Comparison of ENCODE assay signal across 8 cellular contexts in the genomic region with DNA sequence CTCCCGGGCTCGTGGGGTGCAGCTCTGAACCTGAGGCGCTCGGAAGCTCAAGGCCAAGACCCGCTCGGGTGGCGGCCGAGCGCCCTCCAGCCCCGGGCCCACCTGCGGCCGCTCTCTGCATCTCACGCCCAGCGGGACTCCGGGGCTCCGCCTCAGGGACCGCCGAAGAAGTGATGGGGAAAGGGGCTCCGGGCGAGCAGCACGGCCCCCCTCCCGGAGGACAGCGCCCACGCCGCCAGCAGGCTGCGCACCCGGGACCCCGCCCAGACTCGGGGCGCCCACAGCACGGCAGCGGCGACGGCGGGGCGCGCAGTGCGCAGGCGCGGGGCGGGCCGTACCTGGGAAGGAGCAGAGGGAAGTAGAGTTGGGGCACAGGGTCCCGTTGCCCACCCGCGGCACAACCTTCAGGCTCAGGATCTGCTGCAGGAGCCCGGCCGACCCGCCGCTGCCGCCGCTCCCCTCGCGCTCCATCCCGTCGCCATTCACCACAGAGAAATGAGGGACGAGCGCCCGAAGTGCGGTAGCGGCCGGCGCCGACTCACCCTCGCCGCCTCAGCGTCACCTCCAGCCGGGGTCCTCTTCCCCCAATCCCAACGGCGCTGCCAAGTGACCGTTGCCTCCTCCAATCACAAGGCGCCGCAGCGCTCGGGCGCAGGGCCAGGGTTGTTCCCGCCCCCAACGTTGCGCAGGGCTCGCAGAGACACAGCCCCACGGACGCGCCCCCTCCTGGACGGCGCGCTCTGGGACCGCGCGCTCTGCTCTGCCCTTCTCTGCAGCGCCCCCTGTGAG. TPM values are rescaled to one million over a fixed set of nuclear protein-coding genes. Genes with fewer than 3 reads are reported as not detected.
DNase-seq lines count a peak whose midpoint lies in the region; ATAC-seq, FAIRE-seq and TF ChIP-seq lines count a peak whose summit lies in the region.

A gene with protein sequence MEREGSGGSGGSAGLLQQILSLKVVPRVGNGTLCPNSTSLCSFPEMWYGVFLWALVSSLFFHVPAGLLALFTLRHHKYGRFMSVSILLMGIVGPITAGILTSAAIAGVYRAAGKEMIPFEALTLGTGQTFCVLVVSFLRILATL (minus strand): TSS at position 560 of the 789 bp plus-strand sequence. CDS start 89 bp downstream, at position 471.

- ATAC-seq in HG02840 (IDR thresholded peaks at IDR 0.05; ENCODE audit: low FRiP score, unreplicated experiment) = peak; percentile 95

- H3K4me3 ChIP-seq in adipocyte (ENCODE audit: low read length) (peak within 1 kb of the TSS; percentile 92), cardiac muscle cell (peak within 1 kb of the TSS; percentile 91), trophoblast cell (ENCODE audit: low read depth, low read length) (peak within 1 kb of the TSS; percentile 99), transverse colon (peak within 1 kb of the TSS; percentile 75 to 99 (median 84))

- H3K27ac ChIP-seq in cardiac muscle cell (peak within 1 kb of the TSS; percentile 88), trophoblast cell (ENCODE audit: low read depth, low read length) (peak within 1 kb of the TSS; percentile 88), transverse colon (peak within 1 kb of the TSS; percentile 91 to 97 (median 96))

- H3K4me1 ChIP-seq in adipocyte (ENCODE audit: control insufficient read depth, insufficient read depth, low read length) (no peaks in the 10 kb centered on the region), cardiac muscle cell (ENCODE audit: low read depth) (peaks cover 4% of the 10 kb centered on the region), trophoblast cell (ENCODE audit: control insufficient read depth in 1 of 2, insufficient read depth in 2 of 2, low read length in 2 of 2) (peaks cover 0 to 2% of the 10 kb centered on the region in 2 experiments), transverse colon (peaks cover 9 to 39% (median 35%) of the 10 kb centered on the region in 4 donors)

- no peak within 1 kb of the TSS for H3K23ac ChIP-seq in trophoblast cell (ENCODE audit: low read length)

- DNase-seq in GM12891 (ENCODE audit: insufficient read length, low spot score) = peak; percentile 94
- DNase-seq in NCI-H1436 (lab: John Stamatoyannopoulos, UW) = peak; percentile 97
- DNase-seq in T follicular helper cell (ENCODE audit: low read depth) = peak; percentile 97
- peak; percentile 100 for DNase-seq in adipocyte (ENCODE audit: low read depth)
- DNase-seq in cardiac muscle cell (ENCODE audit: low read depth in 1 of 2, low spot score in 1 of 2) = peak; percentile 99
- peak; percentile 99 to 100 for DNase-seq in trophoblast cell
- DNase-seq in transverse colon = peak; percentile 100

- H3K9ac ChIP-seq in adipocyte (ENCODE audit: low read length) = peak within 1 kb of the TSS; percentile 94
- peak within 1 kb of the TSS; percentile 97 for H3K9ac ChIP-seq in trophoblast cell (ENCODE audit: low read length)

- no peak within 1 kb of the TSS for H2AK5ac ChIP-seq in trophoblast cell (ENCODE audit: low read length)

- peak within 1 kb of the TSS; percentile 99 for H3K4me2 ChIP-seq in trophoblast cell (ENCODE audit: low read length)

- H4K12ac ChIP-seq in trophoblast cell (ENCODE audit: low read depth, low read length) = peak within 1 kb of the TSS; percentile 79

- intact Hi-C loops in transverse colon (cut with DNase I; ENCODE audit: low total_unique reads) = no loop called here

- H3K14ac ChIP-seq in trophoblast cell (ENCODE audit: low read length) = peak within 1 kb of the TSS; percentile 54

- no peak for TF ChIP-seq EP300 in transverse colon (IDR thresholded peaks at IDR 0.05; ENCODE audit: low read depth)

- peak within 1 kb of the TSS; percentile 82 for H4K91ac ChIP-seq in trophoblast cell (ENCODE audit: low read depth, low read length)

- in situ Hi-C loops in transverse colon (cut with MboI; ENCODE audit: low pct_ligation_motif_present in 1 of 4, low pct_unique_long_range_greater_than_20kb in 1 of 4, low sequenced_read_pairs in 3 of 4) = loop anchor here in 2 of 4 donors (25.0 kb wide), 1 partner anchor 173 kb away; the partner anchor contains the start of genes KARS1 (in 2 of the 2) and TERF2IP (in 2 of the 2)

- H2BK5ac ChIP-seq in trophoblast cell (ENCODE audit: low read depth, low read length, poor library complexity) = peak within 1 kb of the TSS; percentile 79

- FAIRE-seq in GM12891 (lab: Jason Lieb, UNC) = peak; percentile 99

- peak; percentile 100 for TF ChIP-seq CTCF in cardiac muscle cell (IDR thresholded peaks at IDR 0.05; ENCODE audit: low read depth, low read length)
- peak; percentile 100 for TF ChIP-seq CTCF in transverse colon (IDR thresholded peaks at IDR 0.05)

- H3K18ac ChIP-seq in trophoblast cell (ENCODE audit: low read length) = peak within 1 kb of the TSS; percentile 88

- H3K9me3 ChIP-seq in adipocyte (ENCODE audit: control insufficient read depth, low read length) (no peaks in the 10 kb centered on the region), cardiac muscle cell (ENCODE audit: low read depth) (no peaks in the 10 kb centered on the region), trophoblast cell (ENCODE audit: insufficient read depth, low read depth, low read length) (no peaks in the 10 kb centered on the region), transverse colon (no peaks in the 10 kb centered on the region)

- H3K27me3 ChIP-seq in adipocyte (replicated peaks; ENCODE audit: control insufficient read depth, insufficient read depth, low read length) (no peaks in the 10 kb centered on the region), cardiac muscle cell (no peaks in the 10 kb centered on the region), trophoblast cell (ENCODE audit: insufficient read depth, low read length) (no peaks in the 10 kb centered on the region), transverse colon (no peaks in the 10 kb centered on the region)

- peak within 1 kb of the TSS; percentile 96 for H4K8ac ChIP-seq in trophoblast cell (ENCODE audit: low read depth, low read length)

- TF ChIP-seq POLR2A in GM12891 (IDR thresholded peaks at IDR 0.05; ENCODE audit: low read depth, low read length) = peak; percentile 93
- TF ChIP-seq POLR2A in transverse colon (IDR thresholded peaks at IDR 0.05) = peak; percentile 98

- peak within 1 kb of the TSS; percentile 62 for H2BK120ac ChIP-seq in trophoblast cell (ENCODE audit: insufficient read depth, low read length, poor library complexity)

- no CpG with 5 or more reads among the region's 89 CpGs for WGBS in trophoblast cell (ENCODE audit: extremely low coverage, insufficient coverage, insufficient read length)
- 0 to 1% methylated on average over 1 to 78 of the region's 89 CpGs for WGBS in transverse colon (ENCODE audit: low coverage in 1 of 2), 2 donors

- peaks cover 6% of the 10 kb centered on the region for H3K79me1 ChIP-seq in trophoblast cell (ENCODE audit: low read length)

- H2AFZ ChIP-seq in trophoblast cell (ENCODE audit: insufficient read depth, low read length, poor library complexity) = peak within 1 kb of the TSS; percentile 72

- H3K36me3 ChIP-seq in adipocyte (ENCODE audit: control insufficient read depth, insufficient read depth, low read length, severe bottlenecking) (no peaks in the 10 kb centered on the region), cardiac muscle cell (no peaks in the 10 kb centered on the region), trophoblast cell (ENCODE audit: control insufficient read depth in 1 of 2, insufficient read depth in 2 of 2, low read length in 2 of 2) (peaks cover 2 to 3% of the 10 kb centered on the region in 2 experiments), transverse colon (no peaks in the 10 kb centered on the region)

- H3K79me2 ChIP-seq in trophoblast cell (ENCODE audit: control insufficient read depth, insufficient read depth, low read length, poor library complexity) = peaks cover 14% of the 10 kb centered on the region

- H3K4ac ChIP-seq in trophoblast cell (ENCODE audit: low read depth, low read length) = peak within 1 kb of the TSS; percentile 90

- H2BK12ac ChIP-seq in trophoblast cell (ENCODE audit: low read length) = no peak within 1 kb of the TSS

TF ChIP-seq in GM12891, 5 proteins besides CTCF, POLR2A, EP300 and RAD21:
- peak; percentile 90 for TF ChIP-seq POLR2AphosphoS5 (IDR thresholded peaks at IDR 0.05; ENCODE audit: low read depth, low read length)
- TF ChIP-seq POU2F2 (IDR thresholded peaks at IDR 0.05; ENCODE audit: low read depth, low read length) = peak; percentile 72; the same call in 1 of the 2 replicates
- TF ChIP-seq PAX5 (IDR thresholded peaks at IDR 0.05; ENCODE audit: insufficient read depth, low read length, severe bottlenecking) = no peak
- peak; percentile 56; the same call in 1 of the 2 replicates for TF ChIP-seq TAF1 (IDR thresholded peaks at IDR 0.05; ENCODE audit: low read depth, low read length)
- no peak for TF ChIP-seq SPI1 (IDR thresholded peaks at IDR 0.05; ENCODE audit: low read depth, low read length)

RNA-seq across cellular contexts. Expression of the gene that starts here (rescaled TPM):
- polyA plus RNA-seq in GM12891 (2012; ENCODE audit: low read depth, missing spikeins) = 7.9 TPM
- 14.5 and 29.0 TPM in 2 replicates for total RNA-seq in cardiac muscle cell
- polyA plus RNA-seq in cardiac muscle cell = 22.7 and 27.2 TPM in 2 replicates
- 18.0 and 18.2 TPM in 2 replicates for polyA plus RNA-seq in trophoblast cell (2013)
- total RNA-seq in transverse colon = 10 to 100 TPM; 16.5 to 96.7 (median 49.2) TPM

Comparison
In these comparisons a context has a peak if more than half of its experiments do, and no peak if none do; other contexts are left out.
1. Peak in every context shown above with its lines: DNase-seq, ATAC-seq, H3K4me3 ChIP-seq and H3K27ac ChIP-seq.